Comparison of ENCODE assay signal across 8 cellular contexts in genomic region chr22:36528795-36529718, GRCh38. TPM values are rescaled to one million over a fixed set of nuclear protein-coding genes. Genes with fewer than 3 reads are reported as not detected.
A peak's percentile ranks its signal among the peaks of the same experiment; 100 is the strongest.
DNase-seq lines count a peak whose midpoint lies in the region; ATAC-seq and FAIRE-seq lines count a peak whose summit lies in the region.

A gene with protein sequence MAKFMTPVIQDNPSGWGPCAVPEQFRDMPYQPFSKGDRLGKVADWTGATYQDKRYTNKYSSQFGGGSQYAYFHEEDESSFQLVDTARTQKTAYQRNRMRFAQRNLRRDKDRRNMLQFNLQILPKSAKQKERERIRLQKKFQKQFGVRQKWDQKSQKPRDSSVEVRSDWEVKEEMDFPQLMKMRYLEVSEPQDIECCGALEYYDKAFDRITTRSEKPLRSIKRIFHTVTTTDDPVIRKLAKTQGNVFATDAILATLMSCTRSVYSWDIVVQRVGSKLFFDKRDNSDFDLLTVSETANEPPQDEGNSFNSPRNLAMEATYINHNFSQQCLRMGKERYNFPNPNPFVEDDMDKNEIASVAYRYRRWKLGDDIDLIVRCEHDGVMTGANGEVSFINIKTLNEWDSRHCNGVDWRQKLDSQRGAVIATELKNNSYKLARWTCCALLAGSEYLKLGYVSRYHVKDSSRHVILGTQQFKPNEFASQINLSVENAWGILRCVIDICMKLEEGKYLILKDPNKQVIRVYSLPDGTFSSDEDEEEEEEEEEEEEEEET (minus strand): TSS chr22:36529166. CDS start chr22:36526121, 3,045 bp downstream.

- H3K27me3 Mint-ChIP-seq in activated T-cell treated with anti-CD3 and anti-CD28 coated beads, Interleukin-2, amount 50 U/mL, for 72 hours (ENCODE audit: low read depth) = no peaks in the 10 kb centered on the region

- peak within 1 kb of the TSS; percentile 96 for H3K27ac Mint-ChIP-seq in activated T-cell treated with anti-CD3 and anti-CD28 coated beads, Interleukin-2, amount 50 U/mL, for 72 hours

- H3K9me3 Mint-ChIP-seq in activated T-cell treated with anti-CD3 and anti-CD28 coated beads, Interleukin-2, amount 50 U/mL, for 72 hours = peaks cover 0 to 3% of the 10 kb centered on the region in 2 donors

- peak within 1 kb of the TSS; percentile 92 for H3K9ac ChIP-seq in muscle layer of colon (ENCODE audit: low read length)

- FAIRE-seq in RCC 7860 (lab: Jason Lieb, UNC) = peak; percentile 87

- H3K9me3 ChIP-seq in KOPT-K1 (ENCODE audit: insufficient read depth, low read length, poor library complexity, severe bottlenecking) (no peaks in the 10 kb centered on the region), muscle layer of colon (ENCODE audit: low read length) (no peaks in the 10 kb centered on the region)

- peaks cover 34% of the 10 kb centered on the region for H3K36me3 ChIP-seq in KOPT-K1 (ENCODE audit: insufficient read depth, low read length)
- peaks cover 16% of the 10 kb centered on the region for H3K36me3 ChIP-seq in muscle layer of colon (ENCODE audit: insufficient read depth, low read length)

- peak within 1 kb of the TSS; percentile 76 to 89 for H3K4me3 Mint-ChIP-seq in activated T-cell treated with anti-CD3 and anti-CD28 coated beads, Interleukin-2, amount 50 U/mL, for 72 hours

- H3K27ac ChIP-seq in KOPT-K1 (ENCODE audit: low read depth, low read length, poor library complexity, severe bottlenecking) (peak within 1 kb of the TSS; percentile 76), muscle layer of colon (ENCODE audit: low read depth, low read length) (peak within 1 kb of the TSS; percentile 92)

- peaks cover 41% of the 10 kb centered on the region for H3K4me1 Mint-ChIP-seq in activated T-cell treated with anti-CD3 and anti-CD28 coated beads, Interleukin-2, amount 50 U/mL, for 72 hours (ENCODE audit: low read depth)

- H3K36me3 Mint-ChIP-seq in activated T-cell treated with anti-CD3 and anti-CD28 coated beads, Interleukin-2, amount 50 U/mL, for 72 hours (ENCODE audit: insufficient read depth in 2 of 2) = peaks cover 11 to 28% of the 10 kb centered on the region in 2 donors

- no peaks in the 10 kb centered on the region for H3K27me3 ChIP-seq in muscle layer of colon (ENCODE audit: control insufficient read depth in 1 of 2, insufficient read depth in 2 of 2, low read length in 2 of 2)

- ATAC-seq in GM21786 (IDR thresholded peaks at IDR 0.05; ENCODE audit: unreplicated experiment) = peak; percentile 92
- peak; percentile 95 to 96 for ATAC-seq in activated T-cell treated with anti-CD3 and anti-CD28 coated beads, Interleukin-2, amount 50 U/mL, for 72 hours (replicated peaks in 1 of 2)
- peak; percentile 95 for ATAC-seq in esophagus mucosa

- peak within 1 kb of the TSS; percentile 82 to 86 for H3K4me3 ChIP-seq in muscle layer of colon (ENCODE audit: low read depth in 1 of 2, low read length in 2 of 2)

- DNase-seq in DMS79 (lab: John Stamatoyannopoulos, UW) (peak; percentile 93), RCC 7860 (ENCODE audit: low spot score) (peak; percentile 98)
- DNase-seq in activated T-cell treated with anti-CD3 and anti-CD28 coated beads, Interleukin-2, amount 50 U/mL, for 72 hours = peak; percentile 98 to 99
- peak; percentile 95 for DNase-seq in stimulated activated CD8-positive, alpha-beta memory T cell treated with anti-CD3 and anti-CD28 coated beads, Interleukin-7, amount 100 ng/mL, for 24 hours (ENCODE audit: low read depth)

- H3K4me1 ChIP-seq in muscle layer of colon (ENCODE audit: insufficient read depth, low read length) = peaks cover 12% of the 10 kb centered on the region

RNA-seq across cellular contexts. Expression of the gene that starts here (rescaled TPM):
- 100 to 1,000 TPM; 320 to 339 TPM for total RNA-seq in activated T-cell treated with anti-CD3 and anti-CD28 coated beads, Interleukin-2, amount 50 U/mL, for 72 hours
- 135 TPM for total RNA-seq in esophagus mucosa

Comparison
In these comparisons a context has a peak if more than half of its experiments do, and no peak if none do; other contexts are left out.
1. Peak in every context shown above with its lines: DNase-seq, ATAC-seq, H3K4me3 ChIP-seq and H3K27ac ChIP-seq.